26 cellular contexts compared by ENCODE assay signal in the genomic region with DNA sequence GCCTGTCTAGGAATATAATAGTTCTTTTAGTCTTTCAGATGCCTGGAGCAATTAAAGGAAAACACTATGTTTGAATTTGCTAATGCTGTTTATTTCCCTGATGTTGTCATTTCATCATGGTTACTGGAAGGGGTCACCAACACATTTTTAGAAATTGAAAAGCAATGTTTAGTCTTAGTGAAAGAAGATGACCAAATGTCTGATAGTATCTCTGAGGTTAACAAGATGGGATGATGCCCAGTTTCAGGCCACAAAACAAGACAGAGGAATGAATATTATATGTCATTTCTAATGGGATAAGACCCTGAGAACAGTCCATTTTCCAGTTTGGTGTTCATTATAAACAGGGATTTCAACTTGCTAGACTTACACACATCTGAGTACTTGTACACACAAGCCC.
"Had no signal": no experiment of that assay in that cellular context is flagged by ENCODE, and none has a peak within 500 bp of the region (broad histone marks: within the 10 kb centered on the region; RNA-seq: fewer than 3 reads in every experiment).

No MANE protein-coding gene starts in this region.

- H3K4me3 ChIP-seq: ascending aorta, left lung, lower lobe of right lung, right atrium auricular region, spleen, tibial nerve had no signal

- H3K27ac ChIP-seq: ascending aorta, brain microvascular endothelial cell, foreskin keratinocyte, left lung, lower lobe of right lung, right atrium auricular region, spleen, tibial nerve, WERI-Rb-1 had no signal

- H3K9me3 ChIP-seq: ascending aorta, left lung, lower lobe of right lung, right atrium auricular region, spleen, tibial nerve had no signal

- H3K36me3 ChIP-seq: ascending aorta, brain microvascular endothelial cell, left lung, lower lobe of right lung, right atrium auricular region, spleen, tibial nerve, WERI-Rb-1 had no signal

- H3K27me3 ChIP-seq: ascending aorta, brain microvascular endothelial cell, foreskin keratinocyte, left lung, right atrium auricular region, spleen, tibial nerve had no signal

- H3K27ac Mint-ChIP-seq: activated naive CD8-positive, alpha-beta T cell; effector memory CD8-positive, alpha-beta T cell; natural killer cell treated with Interleukin-12 subunit alpha and Interleukin-12 subunit beta and Interleukin-15 and Interleukin-18, amount 100 ng/mL, for 72 hours; T-helper 17 cell had no signal

- H3K4me1 ChIP-seq: ascending aorta, left lung, lower lobe of right lung, right atrium auricular region, spleen, tibial nerve had no signal

- ATAC-seq: activated CD4-positive, CD25-positive, alpha-beta regulatory T cell treated with anti-CD3 and anti-CD28 coated beads, Interleukin-2, amount 50 U/mL, for 24 hours; effector memory CD8-positive, alpha-beta T cell; esophagus mucosa; foreskin keratinocyte; left lung; lower lobe of right lung; natural killer cell treated with Interleukin-12 subunit alpha and Interleukin-12 subunit beta and Interleukin-15 and Interleukin-18, amount 100 ng/mL, for 72 hours; T-helper 17 cell had no signal

- H3K27me3 Mint-ChIP-seq: activated naive CD8-positive, alpha-beta T cell; effector memory CD8-positive, alpha-beta T cell; natural killer cell treated with Interleukin-12 subunit alpha and Interleukin-12 subunit beta and Interleukin-15 and Interleukin-18, amount 100 ng/mL, for 72 hours; T-helper 17 cell had no signal

- H3K4me1 Mint-ChIP-seq: T-helper 17 cell had no signal

- DNase-seq: activated CD4-positive, alpha-beta T cell treated with anti-CD3 and anti-CD28 coated beads for 48 hours; activated CD4-positive, alpha-beta T cell treated with anti-CD3 and anti-CD28 coated beads, Interleukin-2, amount 50 U/mL, for 48 hours; activated CD8-positive, alpha-beta memory T cell treated with anti-CD3 and anti-CD28 coated beads for 24 hours; activated effector memory CD4-positive, alpha-beta T cell treated with Interleukin-2 at 50 U/mL for 16 hours; activated naive CD4-positive, alpha-beta T cell treated with Interleukin-2 at 50 U/mL for 16 hours; brain microvascular endothelial cell; cortex of kidney; effector memory CD8-positive, alpha-beta T cell; foreskin keratinocyte; glutamatergic neuron; left lung; lower lobe of right lung; mesendoderm; spleen; stimulated activated CD4-positive, alpha-beta T cell treated with anti-CD3 and anti-CD28 coated beads, Interleukin-2, amount 100 ng/mL, for 48 hours; stimulated activated naive CD4-positive, alpha-beta T cell treated with Interleukin-2 at 50 U/mL for 16 hours; T-helper 17 cell; T1000; WERI-Rb-1 had no signal

- H3K36me3 Mint-ChIP-seq: activated naive CD8-positive, alpha-beta T cell; natural killer cell treated with Interleukin-12 subunit alpha and Interleukin-12 subunit beta and Interleukin-15 and Interleukin-18, amount 100 ng/mL, for 72 hours had no signal

- H3K4me3 Mint-ChIP-seq: activated naive CD8-positive, alpha-beta T cell; effector memory CD8-positive, alpha-beta T cell; natural killer cell treated with Interleukin-12 subunit alpha and Interleukin-12 subunit beta and Interleukin-15 and Interleukin-18, amount 100 ng/mL, for 72 hours; T-helper 17 cell had no signal
